In the genomic region with DNA sequence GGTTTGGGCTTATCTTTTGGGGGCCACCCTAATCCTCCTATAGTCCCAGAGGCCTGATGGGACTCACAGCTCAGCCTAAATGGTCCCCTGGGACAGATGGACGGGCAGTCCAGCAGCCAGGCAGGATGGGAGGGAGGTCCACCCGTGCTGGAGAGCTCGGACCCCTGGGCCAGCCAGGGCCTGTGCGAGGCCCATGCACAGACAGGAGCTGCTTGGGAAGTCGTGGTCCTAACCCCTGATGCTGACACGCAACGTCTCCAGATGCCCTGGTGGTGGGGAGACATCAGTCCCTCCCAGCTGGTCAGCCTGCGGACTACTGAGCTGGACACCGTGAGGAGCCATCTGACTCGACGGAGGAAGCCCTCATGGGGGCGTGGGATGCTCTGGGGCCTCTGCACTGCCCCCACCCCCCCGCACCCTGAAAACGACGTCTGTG, we compare ENCODE assay signal across 23 cellular contexts. TPM values are rescaled to one million over a fixed set of nuclear protein-coding genes. Genes with fewer than 3 reads are reported as not detected.
DNase-seq lines count a peak whose midpoint lies in the region; ATAC-seq and TF ChIP-seq lines count a peak whose summit lies in the region.
"Had no signal": no experiment of that assay in that cellular context is flagged by ENCODE, and none has a peak within 500 bp of the region (broad histone marks: within the 10 kb centered on the region; RNA-seq: fewer than 3 reads in every experiment).

No MANE protein-coding gene starts in this region.

- no peak for TF ChIP-seq POLR2A in upper lobe of left lung (IDR thresholded peaks at IDR 0.05)

- H4K20me1 ChIP-seq in SK-N-SH (ENCODE audit: insufficient read depth) (no peaks in the 10 kb centered on the region), osteoblast (ENCODE audit: insufficient read depth, low read length) (no peaks in the 10 kb centered on the region)

- 13% methylated on average over 3 of the region's 15 CpGs for WGBS in SK-N-SH (ENCODE audit: low lambda C conversion rate)
- WGBS in heart right ventricle, 2 donors = 83 to 84% methylated on average over 15 of the region's 15 CpGs
- 77 to 84% methylated on average over 6 to 10 of the region's 15 CpGs for WGBS in upper lobe of left lung, 2 donors

- ATAC-seq in SK-N-SH treated with all-trans-retinoic acid at 6 μM for 48 hours (no peak), Right ventricle myocardium inferior (no peak), heart right ventricle (no peak), upper lobe of left lung (ENCODE audit: low FRiP score in 2 of 2) (no peak)

- H3K79me2 ChIP-seq in SK-N-SH (ENCODE audit: insufficient read depth) (no peaks in the 10 kb centered on the region), osteoblast (ENCODE audit: insufficient read depth, low read length) (no peaks in the 10 kb centered on the region)

- H3K4me2 ChIP-seq in SK-N-SH (no peak overlapping the region), osteoblast (ENCODE audit: insufficient read depth, low read length) (no peak overlapping the region)
- H3K4me2 ChIP-seq: KMS-11, PC-9 had no signal

- POLR2A ChIA-PET in SK-N-SH (lab: Yijun Ruan, JAX) = no interaction called here

- H3K36me3 ChIP-seq in SK-N-SH (replicated peaks in 1 of 2; ENCODE audit: control insufficient read depth in 1 of 2, insufficient read depth in 2 of 2, low read length in 1 of 2) (no peaks in the 10 kb centered on the region), heart right ventricle (no peaks in the 10 kb centered on the region), osteoblast (ENCODE audit: insufficient read depth, low read length) (no peaks in the 10 kb centered on the region), upper lobe of left lung (no peaks in the 10 kb centered on the region)

- H3K27me3 ChIP-seq in SK-N-SH (ENCODE audit: insufficient read depth) (no peaks in the 10 kb centered on the region), heart right ventricle (peaks cover 0 to 53% (median 21%) of the 10 kb centered on the region in 7 donors), osteoblast (ENCODE audit: insufficient read depth, low read length) (peaks cover 16% of the 10 kb centered on the region), upper lobe of left lung (no peaks in the 10 kb centered on the region)

- intact Hi-C loops in Right ventricle myocardium inferior (cut with DNase I) (no loop called here), heart right ventricle (cut with DNase I) (no loop called here)

- no peak overlapping the region for H2AFZ ChIP-seq in SK-N-SH (ENCODE audit: low read depth)
- H2AFZ ChIP-seq in osteoblast (ENCODE audit: low read length) = no peak overlapping the region
- H2AFZ ChIP-seq: PC-9 had no signal

- no peaks in the 10 kb centered on the region for H3F3A ChIP-seq in SK-N-SH (replicated peaks; ENCODE audit: insufficient read depth)

- no peak for TF ChIP-seq CTCF in SK-N-SH (IDR thresholded peaks at IDR 0.05)
- TF ChIP-seq CTCF in heart right ventricle (IDR thresholded peaks at IDR 0.05) = no peak
- no peak for TF ChIP-seq CTCF in osteoblast (IDR thresholded peaks at IDR 0.05; ENCODE audit: extremely low read depth, low read depth, low read length)
- no peak for TF ChIP-seq CTCF in upper lobe of left lung (IDR thresholded peaks at IDR 0.05)

- TF ChIP-seq EP300 in SK-N-SH (IDR thresholded peaks at IDR 0.05; ENCODE audit: borderline replicate concordance in 1 of 2, low read depth in 1 of 2, low read length in 1 of 2) (no peak), upper lobe of left lung (IDR thresholded peaks at IDR 0.05) (no peak)

- H3K9ac ChIP-seq in SK-N-SH = no peak overlapping the region
- H3K9ac ChIP-seq: KMS-11 had no signal

- H3K4me3 ChIP-seq in SK-N-SH (ENCODE audit: low read depth in 2 of 2, low read length in 1 of 2) = no peak overlapping the region
- H3K4me3 ChIP-seq in heart right ventricle = no peak overlapping the region
- no peak overlapping the region for H3K4me3 ChIP-seq in osteoblast (ENCODE audit: insufficient read depth, low read length)
- H3K4me3 ChIP-seq in upper lobe of left lung = no peak overlapping the region
- H3K4me3 ChIP-seq: PC-9 had no signal

- no peaks in the 10 kb centered on the region for H3K9me3 ChIP-seq in SK-N-SH
- H3K9me3 ChIP-seq in heart right ventricle = no peaks in the 10 kb centered on the region
- H3K9me3 ChIP-seq in osteoblast (ENCODE audit: low read depth, low read length) = no peaks in the 10 kb centered on the region
- no peaks in the 10 kb centered on the region for H3K9me3 ChIP-seq in upper lobe of left lung

- H3K4me1 ChIP-seq in SK-N-SH (ENCODE audit: control insufficient read depth in 1 of 2, insufficient read depth in 2 of 2, low read depth in 1 of 2, low read length in 1 of 2) = no peaks in the 10 kb centered on the region
- no peaks in the 10 kb centered on the region for H3K4me1 ChIP-seq in heart right ventricle
- H3K4me1 ChIP-seq in osteoblast (ENCODE audit: insufficient read depth, low read length) = no peaks in the 10 kb centered on the region
- no peaks in the 10 kb centered on the region for H3K4me1 ChIP-seq in upper lobe of left lung

- no peak for TF ChIP-seq RAD21 in SK-N-SH (IDR thresholded peaks at IDR 0.05; ENCODE audit: low read length)

- no peaks in the 10 kb centered on the region for H3K9me2 ChIP-seq in SK-N-SH

- H3K27ac ChIP-seq in SK-N-SH (ENCODE audit: low read depth in 2 of 2, low read length in 1 of 2) (no peak overlapping the region), heart right ventricle (no peak overlapping the region), osteoblast (ENCODE audit: low read depth, low read length) (no peak overlapping the region), upper lobe of left lung (no peak overlapping the region)
- H3K27ac ChIP-seq: 22Rv1, KMS-11, PC-9, RWPE1 had no signal

- CTCF ChIA-PET in SK-N-SH (lab: Yijun Ruan, JAX) = interaction anchor here (0.9 kb wide), 1 partner anchor 76 kb away, joined by 3 read pairs; no protein-coding TSS in a partner anchor

- DNase-seq in SK-N-SH = peak; percentile 8
- DNase-seq in Right ventricle myocardium inferior (ENCODE audit: missing footprints) = peak; percentile 43
- no peak for DNase-seq in heart right ventricle
- DNase-seq in osteoblast (ENCODE audit: insufficient read length, low spot score, missing footprints) = peak; percentile 34
- DNase-seq in upper lobe of left lung = peak; percentile 12 to 49
- DNase-seq in activated CD4-positive, alpha-beta T cell treated with anti-CD3 and anti-CD28 coated beads for 4 hours = no peak
- no peak for DNase-seq in UCSD-AML1 (lab: John Stamatoyannopoulos, UW; ENCODE audit: unreplicated experiment)
- DNase-seq: DMS79 treated with DMSO at 0.1 percent for 48 hours, MV-4-11, NCI-H1417, NCI-H187, NCI-H2107, NCI-H226, NCI-H524, NCI-H82, PC-9 had no signal

TF ChIP-seq in SK-N-SH, 30 proteins besides CTCF, POLR2A, EP300 and RAD21:
- TF ChIP-seq JUND (IDR thresholded peaks at IDR 0.05) (no peak), SIN3A (IDR thresholded peaks at IDR 0.05; ENCODE audit: borderline replicate concordance, low read depth, low read length) (no peak), GATA2 (CRISPR knock-in tag; IDR thresholded peaks at IDR 0.05) (no peak), MEF2A (IDR thresholded peaks at IDR 0.05; ENCODE audit: borderline replicate concordance, low read depth) (no peak), RXRA (IDR thresholded peaks at IDR 0.05; ENCODE audit: borderline replicate concordance, low read depth) (no peak), GABPA (IDR thresholded peaks at IDR 0.05; ENCODE audit: low read depth) (no peak), NFIC (IDR thresholded peaks at IDR 0.05; ENCODE audit: borderline replicate concordance) (no peak)
- TF ChIP-seq, protein P1, sequence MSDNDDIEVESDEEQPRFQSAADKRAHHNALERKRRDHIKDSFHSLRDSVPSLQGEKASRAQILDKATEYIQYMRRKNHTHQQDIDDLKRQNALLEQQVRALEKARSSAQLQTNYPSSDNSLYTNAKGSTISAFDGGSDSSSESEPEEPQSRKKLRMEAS (IDR thresholded peaks at IDR 0.05; ENCODE audit: low read depth) = no peak

TF ChIP-seq in SK-N-SH treated with all-trans-retinoic acid at 6 μM for 48 hours, 23 proteins besides CTCF, POLR2A, EP300 and RAD21:
- TF ChIP-seq ZC3H10 (CRISPR knock-in tag; IDR thresholded peaks at IDR 0.05) (no peak), SNAI2 (CRISPR knock-in tag; IDR thresholded peaks at IDR 0.05) (no peak), RARB (CRISPR knock-in tag; IDR thresholded peaks at IDR 0.05) (no peak), ZNF70 (CRISPR knock-in tag; IDR thresholded peaks at IDR 0.05) (no peak)

RNA-seq across cellular contexts. Expression of a gene that starts 31.2 kb away (rescaled TPM):
- polyA plus RNA-seq in SK-N-SH (2012; rRNA removed) (not detected in 2 replicates), heart right ventricle (not detected)
- polyA plus RNA-seq in SK-N-SH (2012; cell fraction: cytosol; rRNA removed) = not detected in 2 replicates
- polyA plus RNA-seq in SK-N-SH (2012; cell fraction: nucleus; rRNA removed) = not detected in 2 replicates
- total RNA-seq in Right ventricle myocardium inferior (not detected), heart right ventricle (not detected), osteoblast (not detected in 2 replicates), upper lobe of left lung (1 to 10 TPM in 2 of 6 donors, under 1 TPM in 3, not detected in 1; under 0.01 to 7.3 (median 0.78) TPM)
- total RNA-seq: H7, HT1080 had no signal
- polyA plus RNA-seq: CD14-positive monocyte had no signal

RNA-seq across cellular contexts. Expression of a gene that starts 51.8 kb away (rescaled TPM):
- polyA plus RNA-seq in SK-N-SH (2012; rRNA removed) (not detected in 2 replicates), heart right ventricle (not detected)
- not detected in 2 replicates for polyA plus RNA-seq in SK-N-SH (2012; cell fraction: cytosol; rRNA removed)
- polyA plus RNA-seq in SK-N-SH (2012; cell fraction: nucleus; rRNA removed) = under 0.01 TPM in 1 of 2 replicates, not detected in the other
- total RNA-seq in Right ventricle myocardium inferior (not detected), heart right ventricle (under 1 TPM in 1 of 10 donors, not detected in 9; 0.03 TPM), osteoblast (not detected in 2 replicates), upper lobe of left lung (under 1 TPM in 2 of 6 donors, not detected in 4; 0.11 to 0.84 TPM)
- total RNA-seq: H7, HT1080 had no signal
- polyA plus RNA-seq: CD14-positive monocyte had no signal

Comparison
In these comparisons a context has a peak if more than half of its experiments do, and no peak if none do; other contexts are left out.
1. DNase-seq: peak in SK-N-SH (single experiment), Right ventricle myocardium inferior (single experiment), osteoblast (single experiment) and upper lobe of left lung (2 of 2); none in heart right ventricle (0 of 2), activated CD4-positive, alpha-beta T cell treated with anti-CD3 and anti-CD28 coated beads for 4 hours (0 of 2) and UCSD-AML1 (single experiment).